In genomic region chr2:84649058-84649457, GRCh38 we compare ENCODE assay signal across 20 cellular contexts.
"Had no signal": no experiment of that assay in that cellular context is flagged by ENCODE, and none has a peak within 500 bp of the region (broad histone marks: within the 10 kb centered on the region; RNA-seq: fewer than 3 reads in every experiment).

No MANE protein-coding gene starts in this region.

- H3K9me3 ChIP-seq: gastroesophageal sphincter, SJSA1, uterus had no signal

- ATAC-seq: gastroesophageal sphincter; right cardiac atrium; stimulated activated effector memory CD8-positive, alpha-beta T cell treated with anti-CD3 and anti-CD28 coated beads, Interleukin-12 subunit alpha, Interleukin-12 subunit beta, amount 100 ng/mL, for 72 hours had no signal

- FAIRE-seq: islet of Langerhans had no signal

- H3K4me1 ChIP-seq: gastroesophageal sphincter, parathyroid adenoma, SJSA1, uterus had no signal

- H3K27ac Mint-ChIP-seq: activated B cell treated with CpG ODN at 0.5 μM for 24 hours; stimulated activated effector memory CD8-positive, alpha-beta T cell treated with anti-CD3 and anti-CD28 coated beads, Interleukin-12 subunit alpha, Interleukin-12 subunit beta, amount 100 ng/mL, for 72 hours had no signal

- H3K36me3 ChIP-seq: gastroesophageal sphincter, SJSA1, uterus had no signal

- H3K4me1 Mint-ChIP-seq: activated B cell treated with CpG ODN at 0.5 μM for 24 hours had no signal

- H3K4me3 Mint-ChIP-seq: activated B cell treated with CpG ODN at 0.5 μM for 24 hours; stimulated activated effector memory CD8-positive, alpha-beta T cell treated with anti-CD3 and anti-CD28 coated beads, Interleukin-12 subunit alpha, Interleukin-12 subunit beta, amount 100 ng/mL, for 72 hours had no signal

- DNase-seq: activated B cell treated with CpG ODN at 0.5 μM for 24 hours; activated gamma-delta T cell treated with Interleukin-2 at 50 U/mL for 16 hours; amniotic stem cell; cortex of kidney; head of caudate nucleus; hypothalamus; midbrain; nucleus accumbens; right cardiac atrium; stimulated activated CD4-positive, alpha-beta T cell treated with anti-CD3 and anti-CD28 coated beads, Interleukin-2, amount 100 ng/mL, for 24 hours; T1000; trophoblast cell; uterus had no signal

- H3K36me3 Mint-ChIP-seq: stimulated activated effector memory CD8-positive, alpha-beta T cell treated with anti-CD3 and anti-CD28 coated beads, Interleukin-12 subunit alpha, Interleukin-12 subunit beta, amount 100 ng/mL, for 72 hours had no signal

- H3K27me3 ChIP-seq: gastroesophageal sphincter, SJSA1, uterus had no signal

- H3K27ac ChIP-seq: epithelial cell of prostate, gastroesophageal sphincter, parathyroid adenoma, SJSA1, skin epidermis, uterus had no signal

- H3K4me3 ChIP-seq: gastroesophageal sphincter, SJSA1, skin epidermis, uterus had no signal

- H3K9me3 Mint-ChIP-seq: stimulated activated effector memory CD8-positive, alpha-beta T cell treated with anti-CD3 and anti-CD28 coated beads, Interleukin-12 subunit alpha, Interleukin-12 subunit beta, amount 100 ng/mL, for 72 hours had no signal
